ENCODE assay signal across 12 cellular contexts in the genomic region with DNA sequence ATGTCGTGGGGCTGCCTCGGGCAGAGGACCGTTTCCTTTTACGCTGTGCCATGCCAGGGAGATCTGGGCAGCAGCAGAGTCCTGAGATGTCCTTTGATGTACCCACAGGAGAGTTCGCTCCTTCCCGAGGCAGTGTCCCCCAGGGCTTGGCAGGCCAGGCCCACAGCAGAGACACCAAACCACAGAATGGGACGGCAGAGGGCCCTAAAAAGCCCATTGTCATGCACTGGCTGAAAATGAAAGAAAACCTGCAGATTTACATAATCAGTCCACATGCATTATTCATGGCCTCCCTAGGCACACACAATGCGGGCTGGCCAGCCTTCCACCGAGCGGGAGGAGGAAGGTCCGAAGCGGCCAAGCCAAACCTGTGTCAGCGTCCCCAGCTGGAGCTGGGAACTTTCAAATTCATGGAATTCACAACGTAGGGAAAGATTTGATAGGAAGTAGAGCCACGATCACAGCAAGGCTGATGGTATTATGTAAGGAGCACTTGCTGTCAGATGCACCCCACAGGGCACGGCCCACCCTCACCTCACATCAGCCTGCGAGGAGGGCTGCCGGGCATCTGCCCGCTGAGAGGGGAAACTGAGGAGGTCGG. TPM values are rescaled to one million over a fixed set of nuclear protein-coding genes. Genes with fewer than 3 reads are reported as not detected.
DNase-seq lines count a peak whose midpoint lies in the region; TF ChIP-seq lines count a peak whose summit lies in the region.
"Had no signal": no experiment of that assay in that cellular context is flagged by ENCODE, and none has a peak within 500 bp of the region (broad histone marks: within the 10 kb centered on the region; RNA-seq: fewer than 3 reads in every experiment).

No MANE protein-coding gene starts in this region.

- H3K4me1 ChIP-seq in SK-N-SH (ENCODE audit: control insufficient read depth in 1 of 2, insufficient read depth in 2 of 2, low read depth in 1 of 2, low read length in 1 of 2) (peaks cover 0 to 20% of the 10 kb centered on the region in 2 experiments; a peak in 1 of 4 replicates), iPS-15b (ENCODE audit: control insufficient read depth, insufficient read depth, low read length) (peaks cover 25% of the 10 kb centered on the region)
- H3K4me1 ChIP-seq: Caco-2 had no signal

- 0 out of 2 replicates have a peak, but pooled peaks have one; percentile 0 for TF ChIP-seq RAD21 in SK-N-SH (IDR thresholded peaks at IDR 0.05; ENCODE audit: low read length)

- H4K20me1 ChIP-seq in SK-N-SH (ENCODE audit: insufficient read depth), result no peaks in the 10 kb centered on the region

- no peak overlapping the region for H3K4me2 ChIP-seq in SK-N-SH

- H3K27me3 ChIP-seq in SK-N-SH (ENCODE audit: insufficient read depth), result no peaks in the 10 kb centered on the region
- H3K27me3 ChIP-seq in iPS-15b (ENCODE audit: control insufficient read depth, insufficient read depth, low read length), result peaks cover 67% of the 10 kb centered on the region
- H3K27me3 ChIP-seq: ovary had no signal

- H3K9me3 ChIP-seq in SK-N-SH (no peaks in the 10 kb centered on the region), iPS-15b (ENCODE audit: control insufficient read depth, insufficient read depth, low read length) (no peaks in the 10 kb centered on the region)
- H3K9me3 ChIP-seq: Caco-2, ovary had no signal

- H3K9me2 ChIP-seq in SK-N-SH, result no peaks in the 10 kb centered on the region

- POLR2A ChIA-PET in SK-N-SH (lab: Yijun Ruan, JAX), result interaction anchor here (1.1 kb wide), 1 partner anchor 11 kb away, joined by 3 read pairs; no protein-coding TSS in a partner anchor

- TF ChIP-seq EP300 in SK-N-SH (IDR thresholded peaks at IDR 0.05; ENCODE audit: borderline replicate concordance in 1 of 2, low read depth in 1 of 2, low read length in 1 of 2), result no peak

- H2AFZ ChIP-seq in SK-N-SH (ENCODE audit: low read depth), result no peak overlapping the region

- DNase-seq in AG20443 (ENCODE audit: low spot score) (peak; percentile 50), GM20000 (ENCODE audit: low spot score) (peak; percentile 68), SK-N-SH (peak; percentile 75), NCI-H345 (lab: John Stamatoyannopoulos, UW) (no peak), cerebellar nuclear complex (lab: John Stamatoyannopoulos, UW) (no peak), ureter (ENCODE audit: low spot score) (no peak), EL (no peak)
- DNase-seq: Caco-2, ovary had no signal

- peak overlapping the region in 1 of 2 experiments; percentile 39; a peak in 2 of 4 replicates for H3K27ac ChIP-seq in SK-N-SH (ENCODE audit: low read depth in 2 of 2, low read length in 1 of 2)
- H3K27ac ChIP-seq: ovary had no signal

- no peaks in the 10 kb centered on the region for H3K79me2 ChIP-seq in SK-N-SH (ENCODE audit: insufficient read depth)

- H3K4me3 ChIP-seq in SK-N-SH (ENCODE audit: low read depth in 2 of 2, low read length in 1 of 2) (no peak overlapping the region), iPS-15b (ENCODE audit: low read depth, low read length) (peak overlapping the region; percentile 35)
- H3K4me3 ChIP-seq: ovary had no signal

- CTCF ChIA-PET in SK-N-SH (lab: Yijun Ruan, JAX), result interaction anchor here (1.1 kb wide), 1 partner anchor 47 kb away, joined by 5 read pairs; no protein-coding TSS in a partner anchor

- TF ChIP-seq CTCF in GM20000 (IDR thresholded peaks at IDR 0.05; ENCODE audit: extremely low read depth, missing control alignments), result no peak
- no peak for TF ChIP-seq CTCF in SK-N-SH (IDR thresholded peaks at IDR 0.05)

- WGBS in SK-N-SH (ENCODE audit: low lambda C conversion rate), result 85% methylated on average over 15 of the region's 20 CpGs

- no peaks in the 10 kb centered on the region for H3F3A ChIP-seq in SK-N-SH (replicated peaks; ENCODE audit: insufficient read depth)

- no peak overlapping the region for H3K9ac ChIP-seq in SK-N-SH
- no peak overlapping the region for H3K9ac ChIP-seq in iPS-15b (ENCODE audit: low read depth, low read length)

- H3K36me3 ChIP-seq in SK-N-SH (replicated peaks in 1 of 2; ENCODE audit: control insufficient read depth in 1 of 2, insufficient read depth in 2 of 2, low read length in 1 of 2) (no peaks in the 10 kb centered on the region), iPS-15b (ENCODE audit: control insufficient read depth, insufficient read depth, low read length) (no peaks in the 10 kb centered on the region)
- H3K36me3 ChIP-seq: ovary had no signal

TF ChIP-seq in SK-N-SH, 30 proteins besides CTCF, POLR2A, EP300 and RAD21:
- TF ChIP-seq, protein P1, sequence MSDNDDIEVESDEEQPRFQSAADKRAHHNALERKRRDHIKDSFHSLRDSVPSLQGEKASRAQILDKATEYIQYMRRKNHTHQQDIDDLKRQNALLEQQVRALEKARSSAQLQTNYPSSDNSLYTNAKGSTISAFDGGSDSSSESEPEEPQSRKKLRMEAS (IDR thresholded peaks at IDR 0.05; ENCODE audit: low read depth), result no peak
- TF ChIP-seq YY1 (IDR thresholded peaks at IDR 0.05; ENCODE audit: low read depth) (no peak), ELF1 (IDR thresholded peaks at IDR 0.05) (no peak), FOXJ3 (CRISPR knock-in tag; IDR thresholded peaks at IDR 0.05) (peak; percentile 16; the same call in 1 of the 2 replicates)
- TF ChIP-seq, protein P2, sequence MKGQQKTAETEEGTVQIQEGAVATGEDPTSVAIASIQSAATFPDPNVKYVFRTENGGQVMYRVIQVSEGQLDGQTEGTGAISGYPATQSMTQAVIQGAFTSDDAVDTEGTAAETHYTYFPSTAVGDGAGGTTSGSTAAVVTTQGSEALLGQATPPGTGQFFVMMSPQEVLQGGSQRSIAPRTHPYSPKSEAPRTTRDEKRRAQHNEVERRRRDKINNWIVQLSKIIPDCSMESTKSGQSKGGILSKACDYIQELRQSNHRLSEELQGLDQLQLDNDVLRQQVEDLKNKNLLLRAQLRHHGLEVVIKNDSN (IDR thresholded peaks at IDR 0.05; ENCODE audit: borderline replicate concordance, low read depth), result no peak

RNA-seq across cellular contexts. Expression of a gene that starts 25.3 kb away (rescaled TPM):
- polyA plus RNA-seq in SK-N-SH (2012; rRNA removed), result 45.1 and 59.8 TPM in 2 replicates
- 36.4 and 48.6 TPM in 2 replicates for polyA plus RNA-seq in SK-N-SH (2012; cell fraction: cytosol; rRNA removed)
- polyA plus RNA-seq in SK-N-SH (2012; cell fraction: nucleus; rRNA removed), result 55.1 and 74.5 TPM in 2 replicates
- 103 TPM for total RNA-seq in ureter

RNA-seq across cellular contexts. Expression of a gene that starts 53.8 kb away (rescaled TPM):
- polyA plus RNA-seq in SK-N-SH (2012; rRNA removed), result 0.26 and 0.67 TPM in 2 replicates
- polyA plus RNA-seq in SK-N-SH (2012; cell fraction: cytosol; rRNA removed), result 0.08 TPM in 1 of 2 replicates, not detected in the other
- 5.1 and 5.6 TPM in 2 replicates for polyA plus RNA-seq in SK-N-SH (2012; cell fraction: nucleus; rRNA removed)
- not detected for total RNA-seq in ureter
- total RNA-seq: Caco-2, cardiac septum, temporal lobe had no signal
- polyA plus RNA-seq: ovary had no signal

Comparison
In these comparisons a context has a peak if more than half of its experiments do, and no peak if none do; other contexts are left out.
1. DNase-seq: peak in AG20443 (single experiment), GM20000 (single experiment) and SK-N-SH (single experiment); none in NCI-H345 (single experiment), cerebellar nuclear complex (0 of 2), ureter (single experiment) and EL (single experiment).